In the genomic region with DNA sequence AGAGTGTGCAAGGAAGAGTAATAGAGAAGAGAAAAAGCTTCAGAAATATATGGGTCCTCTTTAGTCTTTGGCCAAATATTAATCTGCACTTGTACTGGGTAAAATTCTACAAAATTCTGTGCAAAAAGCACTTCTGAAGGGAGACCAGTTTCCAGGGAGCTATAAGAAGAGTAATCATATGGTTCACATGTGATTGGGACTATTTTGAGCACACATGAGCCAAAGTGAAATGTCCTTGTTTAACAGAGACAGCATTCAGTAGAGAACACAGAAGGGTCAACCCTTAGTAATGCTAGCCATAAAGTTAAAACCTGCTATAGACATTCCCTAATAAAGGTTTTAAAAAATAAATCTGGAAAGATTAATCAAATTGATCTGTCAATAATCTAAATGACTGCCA, we compare ENCODE assay signal across 8 cellular contexts. TPM values are rescaled to one million over a fixed set of nuclear protein-coding genes. Genes with fewer than 3 reads are reported as not detected.
"Had no signal": no experiment of that assay in that cellular context is flagged by ENCODE, and none has a peak within 500 bp of the region (broad histone marks: within the 10 kb centered on the region; RNA-seq: fewer than 3 reads in every experiment).

No MANE protein-coding gene starts in this region.

- DNase-seq: GM23248, GOT3, H7, H9, HCEC 1CT, HFFc6 had no signal

- ATAC-seq: GM23338, HCT116 had no signal

RNA-seq across cellular contexts. Expression of gene ACVR1C, which starts 49.3 kb away (rescaled TPM):
- polyA plus RNA-seq: GM23248 had no signal
